In genomic region chr19:55606471-55606787, GRCh38 we compare ENCODE assay signal across 1 cellular context.
A peak's percentile ranks its signal among the peaks of the same experiment; 100 is the strongest.
TF ChIP-seq lines count a peak whose summit lies in the region.

No MANE protein-coding gene starts in this region.

TF ChIP-seq in HepG2, 621 proteins besides CTCF, POLR2A, EP300 and RAD21:
- TF ChIP-seq KAT8 (CRISPR knock-in tag; IDR thresholded peaks at IDR 0.05) (no peak), ZNF501 (CRISPR knock-in tag; IDR thresholded peaks at IDR 0.05) (no peak), ZNF605 (CRISPR knock-in tag; IDR thresholded peaks at IDR 0.05) (0 out of 2 replicates have a peak, but pooled peaks have one; percentile 35), ZNF331 (CRISPR knock-in tag; IDR thresholded peaks at IDR 0.05) (0 out of 2 replicates have a peak, but pooled peaks have one; percentile 4), ZFP62 (CRISPR knock-in tag; IDR thresholded peaks at IDR 0.05) (no peak), CBX5 (CRISPR knock-in tag; IDR thresholded peaks at IDR 0.05; ENCODE audit: borderline replicate concordance) (0 out of 2 replicates have a peak, but pooled peaks have one; percentile 11), GPBP1L1 (CRISPR knock-in tag; IDR thresholded peaks at IDR 0.05) (no peak), ZSCAN31 (CRISPR knock-in tag; IDR thresholded peaks at IDR 0.05; ENCODE audit: low read depth) (no peak), TEAD3 (CRISPR knock-in tag; optimal IDR thresholded peaks at IDR 0.05; ENCODE audit: borderline replicate concordance) (peak; percentile 5), ZNF121 (CRISPR knock-in tag; IDR thresholded peaks at IDR 0.05) (no peak), AKAP8 (CRISPR knock-in tag; IDR thresholded peaks at IDR 0.05) (0 out of 2 replicates have a peak, but pooled peaks have one; percentile 41), ZNF720 (CRISPR knock-in tag; IDR thresholded peaks at IDR 0.05) (0 out of 2 replicates have a peak, but pooled peaks have one; percentile 41), MYPOP (CRISPR knock-in tag; IDR thresholded peaks at IDR 0.05) (no peak), E2F1 (CRISPR knock-in tag; IDR thresholded peaks at IDR 0.05) (no peak), ZNF3 (CRISPR knock-in tag; IDR thresholded peaks at IDR 0.05) (no peak), TRAFD1 (CRISPR knock-in tag; IDR thresholded peaks at IDR 0.05; ENCODE audit: borderline replicate concordance) (0 out of 2 replicates have a peak, but pooled peaks have one; percentile 34), ZNF687 (CRISPR knock-in tag; IDR thresholded peaks at IDR 0.05) (0 out of 2 replicates have a peak, but pooled peaks have one; percentile 3), GABPB1 (CRISPR knock-in tag; IDR thresholded peaks at IDR 0.05) (no peak), ZBTB33 (CRISPR knock-in tag; IDR thresholded peaks at IDR 0.05) (0 out of 2 replicates have a peak, but pooled peaks have one; percentile 3)
